Comparison of ENCODE assay signal across 26 cellular contexts in the genomic region with DNA sequence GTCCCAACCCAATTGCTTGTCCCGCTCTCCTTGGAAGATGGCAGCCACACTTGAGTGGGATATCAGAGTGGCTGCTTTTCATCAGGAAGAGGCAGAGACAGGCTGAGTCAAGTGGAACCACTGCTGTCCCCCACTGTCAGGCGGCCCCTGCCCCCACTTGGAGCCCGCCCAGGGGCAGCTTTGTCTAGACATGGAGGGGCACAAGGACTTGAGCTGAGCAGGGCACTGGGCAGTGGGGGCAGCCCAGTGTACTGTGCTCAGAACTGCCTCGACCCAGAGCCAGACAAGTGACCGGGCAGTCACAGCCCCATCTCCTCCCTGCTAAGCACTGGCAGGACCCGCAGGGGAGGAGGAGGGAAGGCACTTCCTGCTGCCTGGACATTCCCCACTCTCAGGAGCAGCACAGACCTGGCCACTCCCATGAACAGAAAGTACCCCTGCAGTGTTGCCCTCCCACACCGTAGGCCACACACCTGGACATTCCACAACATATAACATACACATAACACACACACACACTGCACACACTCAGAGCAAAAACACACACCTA.
DNase-seq lines count a peak whose midpoint lies in the region; TF ChIP-seq lines count a peak whose summit lies in the region.
"Had no signal": no experiment of that assay in that cellular context is flagged by ENCODE, and none has a peak within 500 bp of the region (broad histone marks: within the 10 kb centered on the region; RNA-seq: fewer than 3 reads in every experiment).

No MANE protein-coding gene starts in this region.

- H2AK5ac ChIP-seq in trophoblast cell (ENCODE audit: low read length), result no peak overlapping the region

- H3K4ac ChIP-seq in trophoblast cell (ENCODE audit: low read depth, low read length), result no peak overlapping the region

- no peak overlapping the region for H4K12ac ChIP-seq in trophoblast cell (ENCODE audit: low read depth, low read length)

- in situ Hi-C loops in GM13976 (cut with MboI; ENCODE audit: low sequenced_read_pairs, unreplicated experiment), result no loop called here

- no peaks in the 10 kb centered on the region for H3K9me3 Mint-ChIP-seq in activated T-cell treated with anti-CD3 and anti-CD28 coated beads, Interleukin-2, amount 50 U/mL, for 24 hours
- H3K9me3 Mint-ChIP-seq: activated T-helper 1 cell treated with anti-CD3 and anti-CD28 coated beads, Interleukin-12 subunit alpha, Interleukin-12 subunit beta, Interleukin-2, Interleukin-4 antibody, amounts not matched to agents 30 ng/mL and 10 ng/mL and 1 ng/mL, durations not matched to agents 14 hours and 24 hours and 36 hours; immature natural killer cell; stimulated activated naive CD8-positive, alpha-beta T cell treated with anti-CD3 and anti-CD28 coated beads, Interleukin-15, amount 100 ng/mL, for 72 hours had no signal

- no peaks in the 10 kb centered on the region for H3K36me3 Mint-ChIP-seq in activated T-cell treated with anti-CD3 and anti-CD28 coated beads, Interleukin-2, amount 50 U/mL, for 24 hours (ENCODE audit: low read depth)
- H3K36me3 Mint-ChIP-seq: IgD-negative memory B cell, immature natural killer cell had no signal

- H2BK120ac ChIP-seq in trophoblast cell (ENCODE audit: insufficient read depth, low read length, poor library complexity), result no peak overlapping the region

- no peak overlapping the region for H3K14ac ChIP-seq in trophoblast cell (ENCODE audit: low read length)

- DNase-seq in GM13976 (ENCODE audit: low spot score), result peak; percentile 26
- DNase-seq in NT2/D1 (ENCODE audit: low read depth, low spot score), result no peak
- DNase-seq in kidney glomerular epithelial cell (lab: John Stamatoyannopoulos, UW), result peak; percentile 40
- DNase-seq in trophoblast cell, result no peak
- DNase-seq in NCI-H2107 (lab: John Stamatoyannopoulos, UW), result no peak
- no peak for DNase-seq in activated T-cell treated with anti-CD3 and anti-CD28 coated beads, Interleukin-2, amount 50 U/mL, for 24 hours
- DNase-seq in MG63, result no peak
- DNase-seq: activated CD4-positive, alpha-beta T cell treated with anti-CD3 and anti-CD28 coated beads, Interleukin-2, amount 50 U/mL, for 4 hours; activated CD4-positive, CD25-positive, alpha-beta regulatory T cell; activated naive CD4-positive, alpha-beta T cell treated with Interleukin-2 at 50 U/mL for 16 hours; COR-L47; DMS53; hippocampal formation; immature natural killer cell; left lung; NCI-H1092; NCI-H1694 treated with DMSO at 0.1 percent for 48 hours; NCI-H446 treated with DMSO at 0.1 percent for 48 hours; NCI-H82; nucleus accumbens; stimulated activated naive CD8-positive, alpha-beta T cell treated with anti-CD3 and anti-CD28 coated beads, Interleukin-15, amount 100 ng/mL, for 72 hours had no signal

- no peaks in the 10 kb centered on the region for H3K79me1 ChIP-seq in trophoblast cell (ENCODE audit: low read length)

- H3K27ac ChIP-seq in trophoblast cell (ENCODE audit: low read depth, low read length), result no peak overlapping the region
- H3K27ac ChIP-seq: breast epithelium, left lung, prostate gland, thoracic aorta had no signal

- no peak for TF ChIP-seq CTCF in GM13976 (IDR thresholded peaks at IDR 0.05; ENCODE audit: borderline replicate concordance, control extremely low read depth, extremely low read depth, insufficient read depth, missing control alignments)

- peaks cover 13% of the 10 kb centered on the region for H3K4me1 Mint-ChIP-seq in activated T-cell treated with anti-CD3 and anti-CD28 coated beads, Interleukin-2, amount 50 U/mL, for 24 hours (ENCODE audit: low read depth)
- H3K4me1 Mint-ChIP-seq: immature natural killer cell had no signal

- H2BK12ac ChIP-seq in trophoblast cell (ENCODE audit: low read length), result no peak overlapping the region

- no peak overlapping the region for H2AFZ ChIP-seq in trophoblast cell (ENCODE audit: insufficient read depth, low read length, poor library complexity)

- H3K9me3 ChIP-seq in NT2/D1 (ENCODE audit: insufficient read depth, low read length) (no peaks in the 10 kb centered on the region), trophoblast cell (ENCODE audit: insufficient read depth, low read depth, low read length) (peaks cover 8% of the 10 kb centered on the region), MG63 (peaks cover 9% of the 10 kb centered on the region)
- H3K9me3 ChIP-seq: breast epithelium, left lung, prostate gland, thoracic aorta had no signal

- no peak overlapping the region for H3K27ac Mint-ChIP-seq in activated T-cell treated with anti-CD3 and anti-CD28 coated beads, Interleukin-2, amount 50 U/mL, for 24 hours
- H3K27ac Mint-ChIP-seq: activated T-helper 1 cell treated with anti-CD3 and anti-CD28 coated beads, Interleukin-12 subunit alpha, Interleukin-12 subunit beta, Interleukin-2, Interleukin-4 antibody, amounts not matched to agents 30 ng/mL and 10 ng/mL and 1 ng/mL, durations not matched to agents 14 hours and 24 hours and 36 hours; immature natural killer cell had no signal

- no peak overlapping the region for H4K91ac ChIP-seq in trophoblast cell (ENCODE audit: low read depth, low read length)

- H3K18ac ChIP-seq in trophoblast cell (ENCODE audit: low read length), result no peak overlapping the region

- H3K36me3 ChIP-seq in NT2/D1 (ENCODE audit: insufficient read depth, insufficient read length, low read length) (no peaks in the 10 kb centered on the region), trophoblast cell (ENCODE audit: control insufficient read depth in 1 of 2, insufficient read depth in 2 of 2, low read length in 2 of 2) (no peaks in the 10 kb centered on the region), MG63 (no peaks in the 10 kb centered on the region)
- H3K36me3 ChIP-seq: breast epithelium, left lung, prostate gland, thoracic aorta had no signal

- no peak overlapping the region for H3K23ac ChIP-seq in trophoblast cell (ENCODE audit: low read length)

- WGBS in trophoblast cell (ENCODE audit: extremely low coverage, insufficient coverage, insufficient read length), result no CpG with 5 or more reads among the region's 7 CpGs

- H4K8ac ChIP-seq in trophoblast cell (ENCODE audit: low read depth, low read length), result no peak overlapping the region

- no peak overlapping the region for H2BK5ac ChIP-seq in trophoblast cell (ENCODE audit: low read depth, low read length, poor library complexity)

- H3K4me1 ChIP-seq in NT2/D1 (ENCODE audit: insufficient read depth, insufficient read length), result peaks cover 9% of the 10 kb centered on the region
- H3K4me1 ChIP-seq in trophoblast cell (ENCODE audit: control insufficient read depth in 1 of 2, insufficient read depth in 2 of 2, low read length in 2 of 2), result peaks cover 8 to 11% of the 10 kb centered on the region in 2 experiments
- H3K4me1 ChIP-seq: breast epithelium, left lung, prostate gland had no signal

- no peaks in the 10 kb centered on the region for H3K79me2 ChIP-seq in trophoblast cell (ENCODE audit: control insufficient read depth, insufficient read depth, low read length, poor library complexity)

- peak overlapping the region; percentile 42 for H3K9ac ChIP-seq in NT2/D1 (ENCODE audit: insufficient read length, low read depth)
- no peak overlapping the region for H3K9ac ChIP-seq in trophoblast cell (ENCODE audit: low read length)

- H3K4me3 Mint-ChIP-seq in activated T-cell treated with anti-CD3 and anti-CD28 coated beads, Interleukin-2, amount 50 U/mL, for 24 hours, result no peak overlapping the region
- H3K4me3 Mint-ChIP-seq: immature natural killer cell had no signal

- peak overlapping the region; percentile 0 for H3K4me2 ChIP-seq in trophoblast cell (ENCODE audit: low read length)

- H3K4me3 ChIP-seq in NT2/D1 (ENCODE audit: insufficient read length, low read depth) (no peak overlapping the region), trophoblast cell (ENCODE audit: low read depth, low read length) (no peak overlapping the region), MG63 (no peak overlapping the region)
- H3K4me3 ChIP-seq: breast epithelium, left lung, prostate gland, thoracic aorta had no signal

- H3K27me3 Mint-ChIP-seq in activated T-cell treated with anti-CD3 and anti-CD28 coated beads, Interleukin-2, amount 50 U/mL, for 24 hours, result peaks cover 38% of the 10 kb centered on the region

- H3K27me3 ChIP-seq in NT2/D1 (ENCODE audit: insufficient read depth, insufficient read length), result peaks cover 9% of the 10 kb centered on the region
- H3K27me3 ChIP-seq in trophoblast cell (ENCODE audit: insufficient read depth, low read length), result peaks cover 3% of the 10 kb centered on the region
- peaks cover 6% of the 10 kb centered on the region; the same call in 1 of the 2 replicates for H3K27me3 ChIP-seq in MG63

Comparison
In these comparisons a context has a peak if more than half of its experiments do, and no peak if none do; other contexts are left out.
1. DNase-seq: peak in GM13976 (single experiment) and kidney glomerular epithelial cell (single experiment); none in NT2/D1 (single experiment), trophoblast cell (0 of 2), NCI-H2107 (single experiment), activated T-cell treated with anti-CD3 and anti-CD28 coated beads, Interleukin-2, amount 50 U/mL, for 24 hours (single experiment) and MG63 (single experiment).